In the genomic region with DNA sequence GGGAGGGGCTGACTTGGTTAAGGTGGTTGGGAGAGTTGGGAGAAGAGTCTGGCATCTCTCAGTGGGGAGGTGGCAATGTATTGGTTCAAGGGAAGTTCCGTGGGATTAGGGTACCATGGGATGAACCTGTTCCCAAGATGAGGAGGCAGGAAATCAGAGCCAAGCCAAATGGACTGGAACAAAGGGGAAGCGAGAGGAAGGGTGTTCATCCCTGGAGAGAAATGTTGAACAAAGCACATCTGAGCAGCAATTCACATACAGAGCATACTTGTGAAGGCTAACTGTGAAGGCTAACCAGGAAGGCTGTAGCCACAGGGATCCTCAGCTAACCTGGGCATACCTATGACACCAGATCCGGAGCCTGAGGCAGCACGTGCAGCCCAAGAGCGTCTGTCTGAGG, we compare ENCODE assay signal across 14 cellular contexts.
"Had no signal": no experiment of that assay in that cellular context is flagged by ENCODE, and none has a peak within 500 bp of the region (broad histone marks: within the 10 kb centered on the region; RNA-seq: fewer than 3 reads in every experiment).

No MANE protein-coding gene starts in this region.

- DNase-seq: activated CD4-positive, alpha-beta memory T cell treated with anti-CD3 and anti-CD28 coated beads for 36 hours; activated CD8-positive, alpha-beta memory T cell treated with anti-CD3 and anti-CD28 coated beads, Interleukin-2, amount 10 ng/mL, durations not matched to agents 7 days and 5 days; activated naive CD4-positive, alpha-beta T cell treated with anti-CD3 and anti-CD28 coated beads, Interleukin-2, amount 50 U/mL, for 16 hours; activated T-cell treated with anti-CD3 and anti-CD28 coated beads, Interleukin-2, amount 50 U/mL, for 1 hour; mammary epithelial cell; mucosa of descending colon; natural killer cell; stimulated activated CD4-positive, alpha-beta T cell treated with anti-CD3 and anti-CD28 coated beads, Interleukin-4, amount 100 ng/mL, for 4 hours; stimulated activated CD8-positive, alpha-beta memory T cell treated with anti-CD3 and anti-CD28 coated beads, Interleukin-4, amount 100 ng/mL, for 48 hours had no signal

- H3K4me1 Mint-ChIP-seq: activated CD8-positive, alpha-beta memory T cell treated with anti-CD3 and anti-CD28 coated beads, Interleukin-2, amount 10 ng/mL, durations not matched to agents 7 days and 5 days had no signal

- H3K27me3 Mint-ChIP-seq: activated CD4-positive, alpha-beta memory T cell treated with anti-CD3 and anti-CD28 coated beads for 36 hours; activated CD8-positive, alpha-beta memory T cell treated with anti-CD3 and anti-CD28 coated beads, Interleukin-2, amount 10 ng/mL, durations not matched to agents 7 days and 5 days; stimulated activated naive CD8-positive, alpha-beta T cell treated with anti-CD3 and anti-CD28 coated beads, Interleukin-15, Interleukin-2, amounts not matched to agents 100 ng/mL and 50 ng/mL, for 24 hours had no signal

- H3K36me3 Mint-ChIP-seq: activated CD4-positive, alpha-beta memory T cell treated with anti-CD3 and anti-CD28 coated beads for 36 hours; activated CD8-positive, alpha-beta memory T cell treated with anti-CD3 and anti-CD28 coated beads, Interleukin-2, amount 10 ng/mL, durations not matched to agents 7 days and 5 days; natural killer cell had no signal

- ATAC-seq: activated CD8-positive, alpha-beta memory T cell treated with anti-CD3 and anti-CD28 coated beads, Interleukin-2, amount 10 ng/mL, durations not matched to agents 7 days and 5 days; natural killer cell had no signal

- H3K9me3 Mint-ChIP-seq: activated CD4-positive, alpha-beta memory T cell treated with anti-CD3 and anti-CD28 coated beads for 36 hours; natural killer cell; stimulated activated naive CD8-positive, alpha-beta T cell treated with anti-CD3 and anti-CD28 coated beads, Interleukin-15, Interleukin-2, amounts not matched to agents 100 ng/mL and 50 ng/mL, for 24 hours had no signal

- H3K36me3 ChIP-seq: cardiac muscle cell, thoracic aorta had no signal

- H3K4me3 ChIP-seq: cardiac muscle cell, mucosa of descending colon, skin epidermis, thoracic aorta had no signal

- H3K4me3 Mint-ChIP-seq: activated CD4-positive, alpha-beta memory T cell treated with anti-CD3 and anti-CD28 coated beads for 36 hours; activated CD8-positive, alpha-beta memory T cell treated with anti-CD3 and anti-CD28 coated beads, Interleukin-2, amount 10 ng/mL, durations not matched to agents 7 days and 5 days; natural killer cell; stimulated activated naive CD8-positive, alpha-beta T cell treated with anti-CD3 and anti-CD28 coated beads, Interleukin-15, Interleukin-2, amounts not matched to agents 100 ng/mL and 50 ng/mL, for 24 hours had no signal

- H3K27ac ChIP-seq: cardiac muscle cell, skin epidermis, thoracic aorta, VCaP had no signal

- H3K9me3 ChIP-seq: mucosa of descending colon, thoracic aorta had no signal

- H3K27ac Mint-ChIP-seq: activated CD4-positive, alpha-beta memory T cell treated with anti-CD3 and anti-CD28 coated beads for 36 hours; activated CD8-positive, alpha-beta memory T cell treated with anti-CD3 and anti-CD28 coated beads, Interleukin-2, amount 10 ng/mL, durations not matched to agents 7 days and 5 days; stimulated activated naive CD8-positive, alpha-beta T cell treated with anti-CD3 and anti-CD28 coated beads, Interleukin-15, Interleukin-2, amounts not matched to agents 100 ng/mL and 50 ng/mL, for 24 hours had no signal

- H3K27me3 ChIP-seq: cardiac muscle cell had no signal
